9 cellular contexts compared by ENCODE assay signal in genomic region chr9:136527721-136528710, GRCh38. TPM values are rescaled to one million over a fixed set of nuclear protein-coding genes. Genes with fewer than 3 reads are reported as not detected.
DNase-seq lines count a peak whose midpoint lies in the region; ATAC-seq, FAIRE-seq and TF ChIP-seq lines count a peak whose summit lies in the region.
"Had no signal": no experiment of that assay in that cellular context is flagged by ENCODE, and none has a peak within 500 bp of the region (broad histone marks: within the 10 kb centered on the region; RNA-seq: fewer than 3 reads in every experiment).

No MANE protein-coding gene starts in this region.

- H3K9ac ChIP-seq in H1 (replicated peaks in 1 of 4; ENCODE audit: extremely low read depth in 1 of 4, low read depth in 3 of 4, low read length in 3 of 4): no peak overlapping the region

- H3K36me3 ChIP-seq in H1 (ENCODE audit: control insufficient read depth in 2 of 4, insufficient read depth in 4 of 4, low read length in 3 of 4): peaks cover 0 to 8% (median under 1%) of the 10 kb centered on the region in 4 experiments; a peak in 2 of 8 replicates
- no peaks in the 10 kb centered on the region for H3K36me3 ChIP-seq in small intestine (ENCODE audit: control insufficient read depth in 2 of 2, insufficient read depth in 2 of 2, low read length in 2 of 2)
- no peaks in the 10 kb centered on the region for H3K36me3 ChIP-seq in adrenal gland (replicated peaks in 1 of 2)

- H4K5ac ChIP-seq in H1 (ENCODE audit: insufficient read length, low read depth, low read length): no peak overlapping the region

- H2AFZ ChIP-seq in H1 (ENCODE audit: low read length): no peak overlapping the region

- H3K18ac ChIP-seq in H1 (ENCODE audit: extremely low read depth, low read length): peak overlapping the region; percentile 71; the same call in 1 of the 2 replicates

- no peak overlapping the region for H2BK5ac ChIP-seq in H1 (ENCODE audit: low read depth, low read length)

- H2BK20ac ChIP-seq in H1 (ENCODE audit: low read length): no peak overlapping the region

- TF ChIP-seq CTCF in H1 (IDR thresholded peaks at IDR 0.05; ENCODE audit: control extremely low read depth in 1 of 3, insufficient read depth in 1 of 3, low read depth in 1 of 3, low read length in 3 of 3) (no peak), adrenal gland (IDR thresholded peaks at IDR 0.05) (no peak)

- POLR2A ChIA-PET in H1 (lab: Charles Lee; ENCODE audit: partially characterized antibody): interaction anchor here (1.0 kb wide), 1 partner anchor 79 kb away, joined by 3 read pairs; no protein-coding TSS in a partner anchor

- no peak overlapping the region for H3K56ac ChIP-seq in H1 (replicated peaks; ENCODE audit: insufficient read length, low read depth, low read length)

- 76% methylated on average over 18 of the region's 34 CpGs; no CpG with 5 or more reads in 1 of the 2 experiments for WGBS in H1 (ENCODE audit: extremely low coverage in 1 of 2, insufficient coverage in 1 of 2, insufficient read length in 1 of 2, insufficient replicate concordance in 2 of 2, low coverage in 1 of 2, low lambda C conversion rate in 2 of 2, missing lambda C conversion rate in 1 of 2), 2 experiments
- 27 to 48% (median 40%) methylated on average over 25 to 34 of the region's 34 CpGs for whole genome bisulfite sequencing in small intestine, 3 donors
- 43 to 61% (median 54%) methylated on average over 18 to 34 of the region's 34 CpGs for WGBS in adrenal gland, 4 donors

- no peak overlapping the region; the same call in 1 of the 2 replicates for H4K8ac ChIP-seq in H1 (ENCODE audit: extremely low read depth, insufficient read depth, low read length)

- H3K14ac ChIP-seq in H1 (ENCODE audit: insufficient read length): no peak overlapping the region

- H3K23ac ChIP-seq in H1 (ENCODE audit: insufficient read length): no peak overlapping the region

- H3K23me2 ChIP-seq in H1 (ENCODE audit: low read depth, low read length): no peaks in the 10 kb centered on the region

- H3K79me1 ChIP-seq in H1 (ENCODE audit: low read depth, low read length): peaks cover 17% of the 10 kb centered on the region

- TF ChIP-seq RAD21 in H1 (IDR thresholded peaks at IDR 0.05 in 1 of 2, conservative IDR thresholded peaks at IDR 0.05 in 1 of 2; ENCODE audit: low read depth in 2 of 2, low read length in 2 of 2): no peak

- no peaks in the 10 kb centered on the region for H3K27me3 ChIP-seq in H1 (replicated peaks in 1 of 4; ENCODE audit: control insufficient read depth in 3 of 4, extremely low read depth in 1 of 4, insufficient read depth in 3 of 4, low read length in 3 of 4)
- no peaks in the 10 kb centered on the region for H3K27me3 ChIP-seq in small intestine (ENCODE audit: control insufficient read depth in 2 of 2, insufficient read depth in 2 of 2, low read length in 2 of 2)
- H3K27me3 ChIP-seq in adrenal gland: no peaks in the 10 kb centered on the region

- H3K27ac ChIP-seq in H1 (ENCODE audit: low read depth, low read length) (no peak overlapping the region), small intestine (ENCODE audit: low read depth in 1 of 2, low read length in 1 of 2) (peak overlapping the region; percentile 86 to 91), adrenal gland (peak overlapping the region in 1 of 5 donors; percentile 58)

- H3K4me2 ChIP-seq in H1 (ENCODE audit: insufficient read depth in 1 of 2, low read depth in 2 of 2, low read length in 2 of 2): no peak overlapping the region

- TF ChIP-seq EP300 in H1 (IDR thresholded peaks at IDR 0.05; ENCODE audit: borderline replicate concordance in 1 of 2, low read depth in 2 of 2, low read length in 2 of 2): no peak

- H3K9me3 ChIP-seq in H1 (ENCODE audit: insufficient read depth in 2 of 2, low read depth in 1 of 2, low read length in 1 of 2) (peaks cover 0 to 6% of the 10 kb centered on the region in 2 experiments; a peak in 2 of 4 replicates), small intestine (ENCODE audit: control insufficient read depth, low read depth) (no peaks in the 10 kb centered on the region), adrenal gland (replicated peaks in 1 of 3) (no peaks in the 10 kb centered on the region)

- peak; percentile 28 for DNase-seq in NCI-H1092 treated with DMSO at 0.1 percent for 48 hours (lab: John Stamatoyannopoulos, UW)
- no peak for DNase-seq in NCI-H1092 (lab: John Stamatoyannopoulos, UW)
- peak; percentile 74 for DNase-seq in NCI-H2227 (lab: John Stamatoyannopoulos, UW; ENCODE audit: unreplicated experiment)
- DNase-seq in H1 (ENCODE audit: low read depth in 1 of 2, low spot score in 2 of 2): no peak
- DNase-seq in small intestine: peak; percentile 70
- no peak for DNase-seq in adrenal gland

- H2BK120ac ChIP-seq in H1 (replicated peaks; ENCODE audit: low read depth, low read length): no peak overlapping the region

- H2BK12ac ChIP-seq in H1 (ENCODE audit: low read depth, low read length): no peak overlapping the region

- ATAC-seq in GM18868 (IDR thresholded peaks at IDR 0.05; ENCODE audit: unreplicated experiment) (no peak), HG02870 (IDR thresholded peaks at IDR 0.05; ENCODE audit: unreplicated experiment) (no peak)

- H4K91ac ChIP-seq in H1 (replicated peaks; ENCODE audit: insufficient read length, low read length): no peak overlapping the region

- CTCF ChIA-PET in H1 (lab: Charles Lee; ENCODE audit: partially characterized antibody): interaction anchor here (0.8 to 6.9 kb wide), 7 partner anchors 17 to 98 kb away, joined by 3 to 53 read pairs (median 5); no protein-coding TSS in a partner anchor

- H2AK5ac ChIP-seq in H1 (ENCODE audit: low read depth, low read length): no peak overlapping the region

- peaks cover 0 to 75% of the 10 kb centered on the region in 2 experiments; a peak in 3 of 4 replicates for H3K79me2 ChIP-seq in H1 (ENCODE audit: control insufficient read depth in 1 of 2, insufficient read depth in 2 of 2, low read length in 2 of 2)

- TF ChIP-seq POLR2A in H1 (IDR thresholded peaks at IDR 0.05; ENCODE audit: control extremely low read depth in 1 of 2, low read depth in 2 of 2, low read length in 2 of 2) (no peak), adrenal gland (IDR thresholded peaks at IDR 0.05) (no peak)

- FAIRE-seq in H1 (lab: Jason Lieb, UNC) (no peak), small intestine (lab: Jason Lieb, UNC) (no peak)
- FAIRE-seq: A204.1 had no signal

- intact Hi-C loops in adrenal gland (cut with DNase I): no loop called here

- H3K4me1 ChIP-seq in H1 (replicated peaks in 1 of 4; ENCODE audit: control insufficient read depth in 3 of 4, insufficient read depth in 4 of 4, low read length in 3 of 4) (peaks cover 0 to 24% (median 14%) of the 10 kb centered on the region in 4 experiments; a peak in 5 of 7 replicates), small intestine (ENCODE audit: control insufficient read depth in 2 of 2, insufficient read depth in 1 of 2, low read depth in 1 of 2, low read length in 1 of 2) (peaks cover 11 to 34% of the 10 kb centered on the region in 2 donors), adrenal gland (replicated peaks in 1 of 2) (peaks cover 0 to 26% of the 10 kb centered on the region in 2 donors)

- H2BK15ac ChIP-seq in H1 (ENCODE audit: low read length): no peak overlapping the region

- H3K4me3 ChIP-seq in H1 (ENCODE audit: extremely low read depth in 1 of 4, insufficient read depth in 2 of 4, low read depth in 3 of 4, low read length in 4 of 4): no peak overlapping the region
- H3K4me3 ChIP-seq in small intestine (ENCODE audit: low read depth in 1 of 2, low read length in 2 of 2): no peak overlapping the region
- H3K4me3 ChIP-seq in adrenal gland: no peak overlapping the region

- H3K4ac ChIP-seq in H1 (replicated peaks; ENCODE audit: insufficient read length, low read depth, low read length): no peak overlapping the region

- H4K20me1 ChIP-seq in H1 (replicated peaks in 1 of 2; ENCODE audit: control insufficient read depth in 1 of 2, insufficient read depth in 2 of 2, low read length in 2 of 2): peaks cover 8 to 28% of the 10 kb centered on the region in 2 experiments

TF ChIP-seq in H1, 55 proteins besides CTCF, POLR2A, EP300 and RAD21 (continues in another document):
- no peak for TF ChIP-seq POU5F1 (IDR thresholded peaks at IDR 0.05; ENCODE audit: low read depth, low read length)
- no peak for TF ChIP-seq GABPA (IDR thresholded peaks at IDR 0.05; ENCODE audit: borderline replicate concordance, insufficient read depth, low read length)
- TF ChIP-seq POLR2AphosphoS5 (IDR thresholded peaks at IDR 0.05; ENCODE audit: low read depth, low read length): no peak
- no peak for TF ChIP-seq SAP30 (IDR thresholded peaks at IDR 0.05; ENCODE audit: insufficient read depth, insufficient replicate concordance, low read length)
- TF ChIP-seq JUN (IDR thresholded peaks at IDR 0.05; ENCODE audit: low read depth, low read length): no peak

RNA-seq across cellular contexts. Expression of gene NOTCH1, which starts 17.8 kb away (rescaled TPM):
- 55.6 and 60.9 TPM in 2 replicates for total RNA-seq in H1 (2021; fragmentation: NEBNext Ultra II Directional; extraction: Animal tissue kit (Norgen Biotek cat#: 25700))
- polyA plus RNA-seq in H1 (2011; rRNA removed) (6.9 and 19.9 TPM in 2 replicates), small intestine (10 to 100 TPM in 1 of 3 donors, 1 to 10 TPM in 2; 1.8 to 19.8 (median 1.9) TPM), adrenal gland (10 to 100 TPM in 1 of 3 donors, 1 to 10 TPM in 1, under 1 TPM in 1; 0.81 to 21.2 (median 6.2) TPM)
- 7.3 TPM for polyA plus RNA-seq in H1 (2011; cell fraction: cytosol; rRNA removed)
- 41.0 TPM for polyA plus RNA-seq in H1 (2011; cell fraction: nucleus; rRNA removed)
- 17.4 to 31.4 TPM (median 28.7 TPM) in 4 replicates for polyA plus RNA-seq in H1 (2012, experiment 1 of 2)
- 20.1 TPM for polyA plus RNA-seq in H1 (2012, experiment 2 of 2)
- 33.5 TPM for polyA plus RNA-seq in H1 (2013, experiment 1 of 2)
- 26.3 TPM for polyA plus RNA-seq in H1 (2013, experiment 2 of 2)
- 12.2 and 13.8 TPM in 2 replicates for polyA minus RNA-seq in H1 (2011; rRNA and poly(A)+ RNA removed)
- polyA minus RNA-seq in H1 (2011; cell fraction: cytosol; rRNA and poly(A)+ RNA removed): 58.8 TPM
- 41.9 TPM for polyA minus RNA-seq in H1 (2011; cell fraction: nucleus; rRNA and poly(A)+ RNA removed)
- total RNA-seq in adrenal gland: 10 to 100 TPM; 18.1 to 31.5 (median 25.7) TPM

RNA-seq across cellular contexts. Expression of gene SEC16A, which starts 45.2 kb away (rescaled TPM):
- total RNA-seq in H1 (2021; fragmentation: NEBNext Ultra II Directional; extraction: Animal tissue kit (Norgen Biotek cat#: 25700)): 47.1 and 49.0 TPM in 2 replicates
- 21.6 and 25.1 TPM in 2 replicates for polyA plus RNA-seq in H1 (2011; rRNA removed)
- polyA plus RNA-seq in H1 (2011; cell fraction: cytosol; rRNA removed): 14.2 TPM
- polyA plus RNA-seq in H1 (2011; cell fraction: nucleus; rRNA removed): 48.6 TPM
- 37.5 to 42.3 TPM (median 39.5 TPM) in 4 replicates for polyA plus RNA-seq in H1 (2012, experiment 1 of 2)
- 38.1 TPM for polyA plus RNA-seq in H1 (2012, experiment 2 of 2)
- polyA plus RNA-seq in H1 (2013, experiment 1 of 2): 26.8 TPM
- polyA plus RNA-seq in H1 (2013, experiment 2 of 2): 24.9 TPM
- 20.7 and 22.0 TPM in 2 replicates for polyA minus RNA-seq in H1 (2011; rRNA and poly(A)+ RNA removed)
- 27.2 TPM for polyA minus RNA-seq in H1 (2011; cell fraction: cytosol; rRNA and poly(A)+ RNA removed)
- 24.2 TPM for polyA minus RNA-seq in H1 (2011; cell fraction: nucleus; rRNA and poly(A)+ RNA removed)
- 10 to 100 TPM; 37.4 to 41.1 (median 38.2) TPM for polyA plus RNA-seq in small intestine
- 100 to 1,000 TPM in 1 of 8 donors, 10 to 100 TPM in 7; 48.4 to 107 (median 56.5) TPM for total RNA-seq in adrenal gland
- polyA plus RNA-seq in adrenal gland: 10 to 100 TPM; 52.0 to 81.6 (median 77.0) TPM

Comparison
In these comparisons a context has a peak if more than half of its experiments do, and no peak if none do; other contexts are left out.
1. DNase-seq: peak in NCI-H1092 treated with DMSO at 0.1 percent for 48 hours (single experiment), NCI-H2227 (single experiment) and small intestine (single experiment); none in NCI-H1092 (single experiment), H1 (0 of 2) and adrenal gland (0 of 7).